ENCODE assay signal across 18 cellular contexts in the genomic region with DNA sequence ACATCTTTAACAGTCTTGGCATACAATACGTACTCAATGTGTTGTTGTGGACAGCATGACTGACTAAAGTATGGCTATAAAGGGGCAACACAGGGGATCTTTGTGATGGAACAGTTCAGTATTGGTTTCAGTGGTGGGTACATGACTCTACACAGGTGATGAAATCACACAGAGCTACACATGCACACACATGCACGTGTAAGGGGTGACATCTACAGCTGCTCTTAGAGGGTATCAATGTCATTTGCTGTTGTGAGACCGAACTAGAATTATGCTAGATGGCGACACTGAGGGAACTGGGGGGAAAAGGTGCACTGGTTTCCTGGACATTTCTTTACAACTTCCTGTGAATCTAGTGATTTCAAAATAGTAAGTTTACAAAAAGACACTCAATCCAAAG. TPM values are rescaled to one million over a fixed set of nuclear protein-coding genes. Genes with fewer than 3 reads are reported as not detected.
DNase-seq lines count a peak whose midpoint lies in the region; ATAC-seq, FAIRE-seq and TF ChIP-seq lines count a peak whose summit lies in the region.
"Had no signal": no experiment of that assay in that cellular context is flagged by ENCODE, and none has a peak within 500 bp of the region (broad histone marks: within the 10 kb centered on the region; RNA-seq: fewer than 3 reads in every experiment).

No MANE protein-coding gene starts in this region.

- H3K9me3 ChIP-seq in SK-N-SH (no peaks in the 10 kb centered on the region), OCI-LY1 (ENCODE audit: low read length) (no peaks in the 10 kb centered on the region), endothelial cell of umbilical vein (replicated peaks; ENCODE audit: control insufficient read depth, insufficient read depth, low read length) (no peaks in the 10 kb centered on the region), skeletal muscle tissue (ENCODE audit: control insufficient read depth in 3 of 3, low read length in 3 of 3) (no peaks in the 10 kb centered on the region)

- POLR2A ChIA-PET in SK-N-SH (lab: Yijun Ruan, JAX) (no interaction called here), endothelial cell of umbilical vein (lab: Charles Lee) (no interaction called here)

- no peak overlapping the region for H3K4me2 ChIP-seq in SK-N-SH
- no peak overlapping the region for H3K4me2 ChIP-seq in OCI-LY1 (ENCODE audit: low read length)
- no peak overlapping the region for H3K4me2 ChIP-seq in endothelial cell of umbilical vein (ENCODE audit: insufficient read depth, low read length)

- FAIRE-seq in endothelial cell of umbilical vein (lab: Jason Lieb, UNC): no peak

- whole genome bisulfite sequencing in SK-N-SH (ENCODE audit: low lambda C conversion rate): 51% methylated on average over 4 of the region's 4 CpGs

- intact Hi-C loops in endothelial cell of umbilical vein (cut with micrococcal nuclease): loop anchor here (1.0 kb wide), 1 partner anchor 9 kb away; no protein-coding TSS in a partner anchor

- DNase-seq in SK-N-SH (no peak), endothelial cell of umbilical vein (ENCODE audit: low read depth, low spot score) (no peak), NCI-H774 (lab: John Stamatoyannopoulos, UW) (no peak), GM19240 (ENCODE audit: insufficient read length, low spot score) (no peak), RKO (ENCODE audit: low spot score) (no peak)
- DNase-seq: activated gamma-delta T cell; CD4-positive, alpha-beta T cell; EL; foreskin melanocyte; KG1; midbrain; NCI-H1694 treated with DMSO at 0.1 percent for 48 hours; NCI-H524 treated with DMSO at 0.1 percent for 48 hours; T-helper 9 cell had no signal

- H3K27me3 ChIP-seq in SK-N-SH (ENCODE audit: insufficient read depth) (no peaks in the 10 kb centered on the region), OCI-LY1 (ENCODE audit: insufficient read depth, low read length) (no peaks in the 10 kb centered on the region), endothelial cell of umbilical vein (ENCODE audit: control insufficient read depth in 2 of 2, insufficient read depth in 2 of 2, low read length in 2 of 2) (no peaks in the 10 kb centered on the region), skeletal muscle tissue (ENCODE audit: control insufficient read depth in 3 of 3, insufficient read depth in 3 of 3, low read length in 3 of 3) (no peaks in the 10 kb centered on the region)

- H3K4me3 ChIP-seq in SK-N-SH (ENCODE audit: low read depth in 2 of 2, low read length in 1 of 2): no peak overlapping the region
- no peak overlapping the region for H3K4me3 ChIP-seq in OCI-LY1 (ENCODE audit: low read depth, low read length, poor library complexity, severe bottlenecking)
- H3K4me3 ChIP-seq in endothelial cell of umbilical vein (replicated peaks in 1 of 3; ENCODE audit: insufficient read depth in 1 of 3, low read depth in 1 of 3, low read length in 3 of 3): no peak overlapping the region
- peak overlapping the region in 1 of 3 donors; percentile 14 for H3K4me3 ChIP-seq in skeletal muscle tissue (ENCODE audit: low read length in 3 of 3)

- H3K36me3 ChIP-seq in SK-N-SH (replicated peaks in 1 of 2; ENCODE audit: control insufficient read depth in 1 of 2, insufficient read depth in 2 of 2, low read length in 1 of 2): no peaks in the 10 kb centered on the region
- no peaks in the 10 kb centered on the region for H3K36me3 ChIP-seq in OCI-LY1 (ENCODE audit: insufficient read depth, low read length)
- no peaks in the 10 kb centered on the region for H3K36me3 ChIP-seq in endothelial cell of umbilical vein (ENCODE audit: control insufficient read depth in 2 of 2, extremely low read depth in 1 of 2, insufficient read depth in 2 of 2, low read length in 2 of 2)
- no peaks in the 10 kb centered on the region for H3K36me3 ChIP-seq in skeletal muscle tissue (ENCODE audit: control insufficient read depth in 3 of 3, insufficient read depth in 3 of 3, low read length in 3 of 3)

- TF ChIP-seq POLR2A in endothelial cell of umbilical vein (IDR thresholded peaks at IDR 0.05; ENCODE audit: low read depth, low read length): no peak

- H4K20me1 ChIP-seq in SK-N-SH (ENCODE audit: insufficient read depth) (no peaks in the 10 kb centered on the region), OCI-LY1 (ENCODE audit: insufficient read depth, low read length) (no peaks in the 10 kb centered on the region), endothelial cell of umbilical vein (replicated peaks; ENCODE audit: control insufficient read depth, extremely low read depth, insufficient read depth, low read length) (no peaks in the 10 kb centered on the region)

- H3K9ac ChIP-seq in SK-N-SH: no peak overlapping the region
- no peak overlapping the region for H3K9ac ChIP-seq in OCI-LY1 (ENCODE audit: low read length)
- H3K9ac ChIP-seq in endothelial cell of umbilical vein (replicated peaks; ENCODE audit: extremely low read depth, insufficient read depth, low read length): no peak overlapping the region
- H3K9ac ChIP-seq in skeletal muscle tissue (ENCODE audit: low read depth in 1 of 3, low read length in 3 of 3): no peak overlapping the region

- no peaks in the 10 kb centered on the region for H3K79me2 ChIP-seq in SK-N-SH (ENCODE audit: insufficient read depth)
- no peaks in the 10 kb centered on the region for H3K79me2 ChIP-seq in OCI-LY1 (ENCODE audit: insufficient read depth, low read length)
- no peaks in the 10 kb centered on the region for H3K79me2 ChIP-seq in endothelial cell of umbilical vein (ENCODE audit: control insufficient read depth, insufficient read depth, low read length)

- H3K4me1 ChIP-seq in SK-N-SH (ENCODE audit: control insufficient read depth in 1 of 2, insufficient read depth in 2 of 2, low read depth in 1 of 2, low read length in 1 of 2) (peaks cover 11 to 33% of the 10 kb centered on the region in 2 experiments), OCI-LY1 (ENCODE audit: insufficient read depth, low read length, severe bottlenecking) (no peaks in the 10 kb centered on the region), endothelial cell of umbilical vein (ENCODE audit: control insufficient read depth, extremely low read depth, insufficient read depth, low read length) (peaks cover 82% of the 10 kb centered on the region), skeletal muscle tissue (ENCODE audit: control insufficient read depth in 3 of 3, insufficient read depth in 3 of 3, low read length in 3 of 3) (peaks cover 41 to 55% (median 48%) of the 10 kb centered on the region in 3 donors)

- TF ChIP-seq RAD21 in SK-N-SH (IDR thresholded peaks at IDR 0.05; ENCODE audit: low read length): no peak

- no TSS peak for BruUV-seq in endothelial cell of umbilical vein (replicated peaks; lab: Mats Ljungman, UMichigan)

- ATAC-seq in SK-N-SH treated with all-trans-retinoic acid at 6 μM for 48 hours: no peak

- CTCF ChIA-PET in SK-N-SH (lab: Yijun Ruan, JAX) (interaction anchor here (1.0 kb wide), 1 partner anchor 9 kb away, joined by 3 read pairs; no protein-coding TSS in a partner anchor), endothelial cell of umbilical vein (lab: Charles Lee) (interaction anchor here (1.3 kb wide), 1 partner anchor 9 kb away, joined by 4 read pairs; no protein-coding TSS in a partner anchor)

- TF ChIP-seq EP300 in SK-N-SH (IDR thresholded peaks at IDR 0.05; ENCODE audit: borderline replicate concordance in 1 of 2, low read depth in 1 of 2, low read length in 1 of 2): no peak

- H2AFZ ChIP-seq in SK-N-SH (ENCODE audit: low read depth) (no peak overlapping the region), OCI-LY1 (ENCODE audit: low read length) (no peak overlapping the region), endothelial cell of umbilical vein (ENCODE audit: low read depth, low read length) (no peak overlapping the region)

- TF ChIP-seq CTCF in SK-N-SH (IDR thresholded peaks at IDR 0.05): no peak
- TF ChIP-seq CTCF in OCI-LY1 (IDR thresholded peaks at IDR 0.05; ENCODE audit: low read length): peak; percentile 7; the same call in 1 of the 2 replicates
- TF ChIP-seq CTCF in endothelial cell of umbilical vein (IDR thresholded peaks at IDR 0.05; ENCODE audit: extremely low read depth in 1 of 2, insufficient read depth in 1 of 2, low read depth in 1 of 2, low read length in 2 of 2): no peak

- dilution Hi-C loops in endothelial cell of umbilical vein (cut with MboI; ENCODE audit: extremely low pct_ligation_motif_present, low sequenced_read_pairs): no loop called here

- H3F3A ChIP-seq in SK-N-SH (replicated peaks; ENCODE audit: insufficient read depth) (peaks cover 16% of the 10 kb centered on the region), OCI-LY1 (ENCODE audit: insufficient read depth, low read length) (no peaks in the 10 kb centered on the region)

- H3K9me2 ChIP-seq in SK-N-SH (no peaks in the 10 kb centered on the region), OCI-LY1 (ENCODE audit: low read depth, low read length) (no peaks in the 10 kb centered on the region)

- no peaks in the 10 kb centered on the region for H3K9me1 ChIP-seq in endothelial cell of umbilical vein (replicated peaks; ENCODE audit: control insufficient read depth, extremely low read depth, insufficient read depth, low read length)

- H3K27ac ChIP-seq in SK-N-SH (ENCODE audit: low read depth in 2 of 2, low read length in 1 of 2): peak overlapping the region; percentile 67 to 71; a peak in 3 of 4 replicates
- H3K27ac ChIP-seq in OCI-LY1 (ENCODE audit: low read depth, low read length, poor library complexity, severe bottlenecking): no peak overlapping the region
- peak overlapping the region; percentile 95 for H3K27ac ChIP-seq in endothelial cell of umbilical vein (ENCODE audit: insufficient read depth, low read depth, low read length)
- H3K27ac ChIP-seq in skeletal muscle tissue (ENCODE audit: low read depth, low read length): peak overlapping the region; percentile 1
- H3K27ac ChIP-seq: 22Rv1 had no signal

RNA-seq across cellular contexts. Expression of a gene that starts 22.1 kb away (rescaled TPM):
- polyA plus RNA-seq in SK-N-SH (2012; rRNA removed): 3.3 and 4.5 TPM in 2 replicates
- 1.3 and 3.2 TPM in 2 replicates for polyA plus RNA-seq in SK-N-SH (2012; cell fraction: cytosol; rRNA removed)
- 8.1 and 12.0 TPM in 2 replicates for polyA plus RNA-seq in SK-N-SH (2012; cell fraction: nucleus; rRNA removed)
- 4.0 and 6.2 TPM in 2 replicates for total RNA-seq in endothelial cell of umbilical vein
- polyA plus RNA-seq in endothelial cell of umbilical vein: 6.0 and 6.1 TPM in 2 replicates
- 3.9 and 4.7 TPM in 2 replicates for polyA plus RNA-seq in endothelial cell of umbilical vein (2011; cell fraction: cytosol; rRNA removed)
- polyA plus RNA-seq in endothelial cell of umbilical vein (2011; cell fraction: nucleus; rRNA removed): 31.6 and 35.6 TPM in 2 replicates
- 4.2 and 4.7 TPM in 2 replicates for polyA plus RNA-seq in endothelial cell of umbilical vein (2012)
- 13.8 and 19.6 TPM in 2 replicates for polyA minus RNA-seq in endothelial cell of umbilical vein
- polyA minus RNA-seq in endothelial cell of umbilical vein (2011; cell fraction: cytosol; rRNA and poly(A)+ RNA removed): not detected
- 13.5 and 19.1 TPM in 2 replicates for polyA minus RNA-seq in endothelial cell of umbilical vein (2011; cell fraction: nucleus; rRNA and poly(A)+ RNA removed)
- total RNA-seq in skeletal muscle tissue: 5.7 TPM

RNA-seq across cellular contexts. Expression of a gene that starts 33.9 kb away (rescaled TPM):
- polyA plus RNA-seq in SK-N-SH (2012; rRNA removed) (53.0 and 73.6 TPM in 2 replicates), endothelial cell of umbilical vein (19.4 and 28.6 TPM in 2 replicates)
- 65.2 and 81.9 TPM in 2 replicates for polyA plus RNA-seq in SK-N-SH (2012; cell fraction: cytosol; rRNA removed)
- 47.2 and 93.2 TPM in 2 replicates for polyA plus RNA-seq in SK-N-SH (2012; cell fraction: nucleus; rRNA removed)
- total RNA-seq in endothelial cell of umbilical vein (63.7 and 69.1 TPM in 2 replicates), skeletal muscle tissue (18.3 TPM)
- polyA plus RNA-seq in endothelial cell of umbilical vein (2011; cell fraction: cytosol; rRNA removed): 41.5 and 45.2 TPM in 2 replicates
- polyA plus RNA-seq in endothelial cell of umbilical vein (2011; cell fraction: nucleus; rRNA removed): 67.2 and 94.8 TPM in 2 replicates
- polyA plus RNA-seq in endothelial cell of umbilical vein (2012): 60.0 and 85.3 TPM in 2 replicates
- 62.1 and 66.3 TPM in 2 replicates for polyA minus RNA-seq in endothelial cell of umbilical vein
- 57.0 TPM for polyA minus RNA-seq in endothelial cell of umbilical vein (2011; cell fraction: cytosol; rRNA and poly(A)+ RNA removed)
- 30.6 and 52.1 TPM in 2 replicates for polyA minus RNA-seq in endothelial cell of umbilical vein (2011; cell fraction: nucleus; rRNA and poly(A)+ RNA removed)
